In genomic region chr6:34680802-34681515, GRCh38 we compare ENCODE assay signal across 9 cellular contexts. TPM values are rescaled to one million over a fixed set of nuclear protein-coding genes. Genes with fewer than 3 reads are reported as not detected.
A peak's percentile ranks its signal among the peaks of the same experiment; 100 is the strongest.
DNase-seq lines count a peak whose midpoint lies in the region; ATAC-seq and TF ChIP-seq lines count a peak whose summit lies in the region.
"Had no signal": no experiment of that assay in that cellular context is flagged by ENCODE, and none has a peak within 500 bp of the region (broad histone marks: within the 10 kb centered on the region; RNA-seq: fewer than 3 reads in every experiment).

No MANE protein-coding gene starts in this region.

- no peak overlapping the region for H2AFZ ChIP-seq in mammary epithelial cell (ENCODE audit: low read depth, low read length)

- intact Hi-C loops in mammary epithelial cell (cut with micrococcal nuclease): no loop called here
- intact Hi-C loops in gastrocnemius medialis (cut with DNase I; ENCODE audit: low total_unique reads): no loop called here
- intact Hi-C loops in CD4-positive, alpha-beta T cell (cut with DNase I, micrococcal nuclease): no loop called here

- TF ChIP-seq CTCF in GM13976 (IDR thresholded peaks at IDR 0.05; ENCODE audit: borderline replicate concordance, control extremely low read depth, extremely low read depth, insufficient read depth, missing control alignments) (no peak), mammary epithelial cell (conservative IDR thresholded peaks at IDR 0.05 in 1 of 2, IDR thresholded peaks at IDR 0.05 in 1 of 2; ENCODE audit: extremely low read depth in 1 of 2, insufficient read depth in 1 of 2, low read depth in 1 of 2, low read length in 2 of 2) (no peak), gastrocnemius medialis (IDR thresholded peaks at IDR 0.05 in 4 of 5, conservative IDR thresholded peaks at IDR 0.05 in 1 of 5) (no peak)
- TF ChIP-seq CTCF in CD4-positive, alpha-beta T cell (IDR thresholded peaks at IDR 0.05): no peak

- H3K4me2 ChIP-seq in mammary epithelial cell (ENCODE audit: insufficient read depth, low read depth, low read length): peak overlapping the region; percentile 45

- no TSS peak for BruUV-seq in mammary epithelial cell (replicated peaks; lab: Mats Ljungman, UMichigan)

- H3K4me3 ChIP-seq in mammary epithelial cell (replicated peaks in 1 of 3; ENCODE audit: insufficient read depth in 1 of 3, low read depth in 2 of 3, low read length in 3 of 3) (no peak overlapping the region), gastrocnemius medialis (no peak overlapping the region), MG63 (no peak overlapping the region)

- no peaks in the 10 kb centered on the region for H4K20me1 ChIP-seq in mammary epithelial cell (ENCODE audit: insufficient read depth, low read length)

- TF ChIP-seq POLR2A in gastrocnemius medialis (IDR thresholded peaks at IDR 0.05): no peak

- WGBS in mammary epithelial cell (ENCODE audit: low coverage, missing lambda C conversion rate): 58% methylated on average over 3 of the region's 3 CpGs

- H3K9ac ChIP-seq in mammary epithelial cell (ENCODE audit: insufficient read depth, low read length): no peak overlapping the region

- H3K9me3 Mint-ChIP-seq in CD4-positive, alpha-beta T cell: no peaks in the 10 kb centered on the region

- H3K36me3 Mint-ChIP-seq in CD4-positive, alpha-beta T cell (ENCODE audit: low read depth): peaks cover 4% of the 10 kb centered on the region

- no peaks in the 10 kb centered on the region for H3K27me3 ChIP-seq in mammary epithelial cell (ENCODE audit: insufficient read depth, low read length)
- no peaks in the 10 kb centered on the region for H3K27me3 ChIP-seq in gastrocnemius medialis
- H3K27me3 ChIP-seq in MG63: no peaks in the 10 kb centered on the region
- no peaks in the 10 kb centered on the region for H3K27me3 ChIP-seq in CD4-positive, alpha-beta T cell (ENCODE audit: control insufficient read depth, insufficient read depth, low read length)

- H3K4me1 ChIP-seq in mammary epithelial cell (ENCODE audit: insufficient read depth, low read length) (peaks cover 11% of the 10 kb centered on the region), gastrocnemius medialis (peaks cover 32 to 40% of the 10 kb centered on the region in 2 donors)

- H3K36me3 ChIP-seq in mammary epithelial cell (ENCODE audit: insufficient read depth, low read length) (no peaks in the 10 kb centered on the region), gastrocnemius medialis (no peaks in the 10 kb centered on the region), MG63 (no peaks in the 10 kb centered on the region)

- peak; percentile 55 for ATAC-seq in HG03432 (IDR thresholded peaks at IDR 0.05; ENCODE audit: unreplicated experiment)
- peak in 1 of 2 donors; percentile 47 for ATAC-seq in gastrocnemius medialis
- no peak for ATAC-seq in HG03442 (IDR thresholded peaks at IDR 0.05; ENCODE audit: unreplicated experiment)
- no peak for ATAC-seq in CD4-positive, alpha-beta T cell (ENCODE audit: poor library complexity)

- H3K79me2 ChIP-seq in mammary epithelial cell (ENCODE audit: insufficient read depth, low read length): peaks cover 83% of the 10 kb centered on the region

- DNase-seq in GM13976 (ENCODE audit: low spot score): peak; percentile 62
- peak; percentile 67 for DNase-seq in mammary epithelial cell
- DNase-seq in gastrocnemius medialis: no peak
- DNase-seq in iPS-NIHi7 (ENCODE audit: extremely low spot score): no peak
- DNase-seq in MG63: no peak
- DNase-seq in CD4-positive, alpha-beta T cell: no peak
- DNase-seq: WERI-Rb-1 had no signal

- no peak overlapping the region for H3K4me3 Mint-ChIP-seq in CD4-positive, alpha-beta T cell

- POLR2A ChIA-PET in CD4-positive, alpha-beta T cell (lab: Charles Lee): no interaction called here

- in situ Hi-C loops in GM13976 (cut with MboI; ENCODE audit: low sequenced_read_pairs, unreplicated experiment) (no loop called here), mammary epithelial cell (cut with MboI; ENCODE audit: low sequenced_read_pairs in 2 of 2) (no loop called here), gastrocnemius medialis (cut with MboI; ENCODE audit: low sequenced_read_pairs in 4 of 4) (no loop called here)

- H3K27me3 Mint-ChIP-seq in CD4-positive, alpha-beta T cell: no peaks in the 10 kb centered on the region

- dilution Hi-C loops in mammary epithelial cell (cut with HindIII; ENCODE audit: low sequenced_read_pairs): no loop called here

- no peak overlapping the region for H3K27ac Mint-ChIP-seq in CD4-positive, alpha-beta T cell

- CTCF ChIA-PET in mammary epithelial cell (lab: Charles Lee; ENCODE audit: low non-redundant PET): interaction anchor here (0.7 kb wide), 1 partner anchor 1997 kb away, joined by 36 read pairs; no protein-coding TSS in a partner anchor
- CTCF ChIA-PET in CD4-positive, alpha-beta T cell (lab: Charles Lee): interaction anchor here (0.7 kb wide), 1 partner anchor 1701 kb away, joined by 3 read pairs; no protein-coding TSS in a partner anchor

- peaks cover 40% of the 10 kb centered on the region for H3K4me1 Mint-ChIP-seq in CD4-positive, alpha-beta T cell (ENCODE audit: low read depth)

- H3K27ac ChIP-seq in mammary epithelial cell (ENCODE audit: insufficient read depth, low read depth, low read length): no peak overlapping the region
- H3K27ac ChIP-seq in gastrocnemius medialis: peak overlapping the region; percentile 27 to 63 (median 46)
- no peak overlapping the region for H3K27ac ChIP-seq in CD4-positive, alpha-beta T cell (ENCODE audit: low read depth, low read length)
- H3K27ac ChIP-seq: WERI-Rb-1 had no signal

- H3K9me3 ChIP-seq in mammary epithelial cell (replicated peaks; ENCODE audit: insufficient read depth, low read length) (no peaks in the 10 kb centered on the region), gastrocnemius medialis (no peaks in the 10 kb centered on the region), MG63 (no peaks in the 10 kb centered on the region)
- no peaks in the 10 kb centered on the region for H3K9me3 ChIP-seq in CD4-positive, alpha-beta T cell (ENCODE audit: control insufficient read depth, low read length)

RNA-seq across cellular contexts. Expression of gene ILRUN, which starts 15.6 kb away (rescaled TPM):
- 10 to 100 TPM; 40.0 to 67.3 TPM for total RNA-seq in mammary epithelial cell
- polyA plus RNA-seq in mammary epithelial cell: 38.9 TPM
- 84.7 TPM for polyA minus RNA-seq in mammary epithelial cell
- 100 to 1,000 TPM; 136 to 252 (median 169) TPM for total RNA-seq in gastrocnemius medialis
- total RNA-seq in MG63 (2014; rRNA removed; shearing (Covaris generic); ENCODE audit: low replicate concordance): 25.9 and 26.1 TPM in 2 replicates
- 10 to 100 TPM; 44.9 to 49.4 TPM for total RNA-seq in CD4-positive, alpha-beta T cell

Comparison
In these comparisons a context has a peak if more than half of its experiments do, and no peak if none do; other contexts are left out.
1. DNase-seq: peak in GM13976 (single experiment) and mammary epithelial cell (single experiment); none in gastrocnemius medialis (0 of 2), iPS-NIHi7 (single experiment), MG63 (single experiment) and CD4-positive, alpha-beta T cell (0 of 10).
2. H3K27ac ChIP-seq: peak in gastrocnemius medialis (4 of 4); none in mammary epithelial cell (single experiment) and CD4-positive, alpha-beta T cell (single experiment).